10 cellular contexts compared by ENCODE assay signal in the genomic region with DNA sequence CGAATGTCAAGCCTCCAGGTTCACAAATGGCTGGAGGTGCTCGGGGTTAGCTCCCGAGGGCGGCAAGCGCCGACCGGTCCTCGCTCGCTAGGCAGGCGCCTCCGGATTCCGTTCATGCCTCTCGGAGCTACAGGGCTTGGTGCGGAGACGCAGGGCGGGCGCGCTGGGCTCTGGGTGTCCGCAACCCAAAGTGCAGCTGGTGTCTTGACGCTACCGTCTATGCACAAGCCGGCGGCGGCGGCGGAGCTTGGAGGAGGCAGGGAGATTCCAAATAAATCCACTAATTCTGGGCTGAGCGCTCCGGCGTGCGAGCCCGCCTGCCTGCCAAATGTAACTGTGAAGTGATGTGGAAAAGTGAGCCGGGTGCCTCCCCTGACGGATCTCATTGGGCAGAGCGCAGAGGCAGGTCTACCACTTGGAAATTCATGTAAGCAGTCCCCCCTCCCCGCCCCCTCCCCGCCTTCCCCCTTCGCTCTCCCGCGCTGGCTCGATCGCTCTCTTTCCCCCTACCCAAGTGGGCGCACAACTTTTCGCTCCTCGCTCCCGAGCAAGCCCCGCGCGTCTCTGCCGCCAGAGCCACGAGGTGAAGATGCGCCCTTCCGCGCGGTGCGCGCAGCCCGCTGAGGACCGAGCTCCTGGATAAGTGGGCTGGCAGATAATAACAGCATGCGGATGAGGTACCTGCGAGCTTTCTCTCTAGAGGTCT. TPM values are rescaled to one million over a fixed set of nuclear protein-coding genes. Genes with fewer than 3 reads are reported as not detected.
DNase-seq lines count a peak whose midpoint lies in the region; ATAC-seq, FAIRE-seq and TF ChIP-seq lines count a peak whose summit lies in the region.
"Had no signal": no experiment of that assay in that cellular context is flagged by ENCODE, and none has a peak within 500 bp of the region (broad histone marks: within the 10 kb centered on the region; RNA-seq: fewer than 3 reads in every experiment).

A gene with protein sequence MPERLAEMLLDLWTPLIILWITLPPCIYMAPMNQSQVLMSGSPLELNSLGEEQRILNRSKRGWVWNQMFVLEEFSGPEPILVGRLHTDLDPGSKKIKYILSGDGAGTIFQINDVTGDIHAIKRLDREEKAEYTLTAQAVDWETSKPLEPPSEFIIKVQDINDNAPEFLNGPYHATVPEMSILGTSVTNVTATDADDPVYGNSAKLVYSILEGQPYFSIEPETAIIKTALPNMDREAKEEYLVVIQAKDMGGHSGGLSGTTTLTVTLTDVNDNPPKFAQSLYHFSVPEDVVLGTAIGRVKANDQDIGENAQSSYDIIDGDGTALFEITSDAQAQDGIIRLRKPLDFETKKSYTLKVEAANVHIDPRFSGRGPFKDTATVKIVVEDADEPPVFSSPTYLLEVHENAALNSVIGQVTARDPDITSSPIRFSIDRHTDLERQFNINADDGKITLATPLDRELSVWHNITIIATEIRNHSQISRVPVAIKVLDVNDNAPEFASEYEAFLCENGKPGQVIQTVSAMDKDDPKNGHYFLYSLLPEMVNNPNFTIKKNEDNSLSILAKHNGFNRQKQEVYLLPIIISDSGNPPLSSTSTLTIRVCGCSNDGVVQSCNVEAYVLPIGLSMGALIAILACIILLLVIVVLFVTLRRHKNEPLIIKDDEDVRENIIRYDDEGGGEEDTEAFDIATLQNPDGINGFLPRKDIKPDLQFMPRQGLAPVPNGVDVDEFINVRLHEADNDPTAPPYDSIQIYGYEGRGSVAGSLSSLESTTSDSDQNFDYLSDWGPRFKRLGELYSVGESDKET (minus strand): TSS at position 338 of the 706 bp plus-strand sequence. CDS start 15,035 bp downstream, outside the sequence.

- no peaks in the 10 kb centered on the region for H3K9me3 Mint-ChIP-seq in type B pancreatic cell
- H3K9me3 Mint-ChIP-seq in activated T-helper 1 cell treated with anti-CD3 and anti-CD28 coated beads, Interleukin-12 subunit alpha, Interleukin-12 subunit beta, Interleukin-2, Interleukin-4 antibody, amounts not matched to agents 30 ng/mL and 10 ng/mL and 1 ng/mL, durations not matched to agents 14 hours and 24 hours and 36 hours = peaks cover 2% of the 10 kb centered on the region

- peaks cover 87% of the 10 kb centered on the region for H3K27me3 Mint-ChIP-seq in type B pancreatic cell
- peaks cover 6% of the 10 kb centered on the region for H3K27me3 Mint-ChIP-seq in activated T-helper 1 cell treated with anti-CD3 and anti-CD28 coated beads, Interleukin-12 subunit alpha, Interleukin-12 subunit beta, Interleukin-2, Interleukin-4 antibody, amounts not matched to agents 30 ng/mL and 10 ng/mL and 1 ng/mL, durations not matched to agents 14 hours and 24 hours and 36 hours (ENCODE audit: insufficient read depth)

- peak within 1 kb of the TSS; percentile 53 for H3K4me3 ChIP-seq in mesodermal cell (ENCODE audit: extremely low read depth, insufficient read depth, low read length, poor library complexity, severe bottlenecking)

- H3K36me3 ChIP-seq in mesodermal cell (ENCODE audit: control insufficient read depth, insufficient read depth, low read length) = no peaks in the 10 kb centered on the region

- no peak for ATAC-seq in HG03135 (IDR thresholded peaks at IDR 0.05; ENCODE audit: unreplicated experiment)

- DNase-seq in SHP77 (lab: John Stamatoyannopoulos, UW) (peak; percentile 29 to 31), SHP77 treated with DMSO at 0.1 percent for 48 hours (lab: John Stamatoyannopoulos, UW) (no peak), type B pancreatic cell (ENCODE audit: extremely low spot score, unreplicated experiment) (peak; percentile 71), RCC 7860 (ENCODE audit: low spot score) (no peak)
- no peak for DNase-seq in activated T-helper 1 cell treated with anti-CD3 and anti-CD28 coated beads, Interleukin-12 subunit alpha, Interleukin-12 subunit beta, Interleukin-2, Interleukin-4 antibody, amounts not matched to agents 30 ng/mL and 10 ng/mL and 1 ng/mL, durations not matched to agents 14 hours and 24 hours and 36 hours (ENCODE audit: low spot score)

- no peak for FAIRE-seq in RCC 7860 (lab: Jason Lieb, UNC)

- H3K27ac ChIP-seq in cingulate gyrus (ENCODE audit: low read depth, low read length) (peak within 1 kb of the TSS; percentile 84), mesodermal cell (ENCODE audit: low read depth, low read length, severe bottlenecking) (no peak within 1 kb of the TSS)

- no peak for TF ChIP-seq CTCF in type B pancreatic cell (conservative IDR thresholded peaks at IDR 0.05)

- no peak within 1 kb of the TSS for H3K27ac Mint-ChIP-seq in type B pancreatic cell
- no peak within 1 kb of the TSS for H3K27ac Mint-ChIP-seq in activated T-helper 1 cell treated with anti-CD3 and anti-CD28 coated beads, Interleukin-12 subunit alpha, Interleukin-12 subunit beta, Interleukin-2, Interleukin-4 antibody, amounts not matched to agents 30 ng/mL and 10 ng/mL and 1 ng/mL, durations not matched to agents 14 hours and 24 hours and 36 hours
- H3K27ac Mint-ChIP-seq: activated naive CD4-positive, alpha-beta T cell treated with anti-CD3 and anti-CD28 coated beads, Interleukin-2, amount 50 U/mL, for 24 hours had no signal

- H3K4me3 Mint-ChIP-seq in type B pancreatic cell = peak within 1 kb of the TSS; percentile 91
- no peak within 1 kb of the TSS for H3K4me3 Mint-ChIP-seq in activated T-helper 1 cell treated with anti-CD3 and anti-CD28 coated beads, Interleukin-12 subunit alpha, Interleukin-12 subunit beta, Interleukin-2, Interleukin-4 antibody, amounts not matched to agents 30 ng/mL and 10 ng/mL and 1 ng/mL, durations not matched to agents 14 hours and 24 hours and 36 hours
- H3K4me3 Mint-ChIP-seq: activated naive CD4-positive, alpha-beta T cell treated with anti-CD3 and anti-CD28 coated beads, Interleukin-2, amount 50 U/mL, for 24 hours had no signal

- intact Hi-C loops in activated T-helper 1 cell treated with anti-CD3 and anti-CD28 coated beads, Interleukin-12 subunit alpha, Interleukin-12 subunit beta, Interleukin-2, Interleukin-4 antibody, amounts not matched to agents 30 ng/mL and 10 ng/mL and 1 ng/mL, durations not matched to agents 14 hours and 24 hours and 36 hours (cut with micrococcal nuclease) = no loop called here

- peaks cover 19% of the 10 kb centered on the region for H3K4me1 ChIP-seq in mesodermal cell (ENCODE audit: control insufficient read depth, insufficient read depth, low read length, poor library complexity, severe bottlenecking)

- peaks cover 21% of the 10 kb centered on the region for H3K4me1 Mint-ChIP-seq in type B pancreatic cell (ENCODE audit: unreplicated experiment)
- H3K4me1 Mint-ChIP-seq in activated T-helper 1 cell treated with anti-CD3 and anti-CD28 coated beads, Interleukin-12 subunit alpha, Interleukin-12 subunit beta, Interleukin-2, Interleukin-4 antibody, amounts not matched to agents 30 ng/mL and 10 ng/mL and 1 ng/mL, durations not matched to agents 14 hours and 24 hours and 36 hours (ENCODE audit: low read depth) = no peaks in the 10 kb centered on the region
- H3K4me1 Mint-ChIP-seq: activated naive CD4-positive, alpha-beta T cell treated with anti-CD3 and anti-CD28 coated beads, Interleukin-2, amount 50 U/mL, for 24 hours had no signal

- H3K9me3 ChIP-seq in mesodermal cell (ENCODE audit: control insufficient read depth, low read length) = no peaks in the 10 kb centered on the region

- no peaks in the 10 kb centered on the region for H3K36me3 Mint-ChIP-seq in type B pancreatic cell
- no peaks in the 10 kb centered on the region for H3K36me3 Mint-ChIP-seq in activated T-helper 1 cell treated with anti-CD3 and anti-CD28 coated beads, Interleukin-12 subunit alpha, Interleukin-12 subunit beta, Interleukin-2, Interleukin-4 antibody, amounts not matched to agents 30 ng/mL and 10 ng/mL and 1 ng/mL, durations not matched to agents 14 hours and 24 hours and 36 hours (ENCODE audit: low read depth)

- WGBS in mesodermal cell (ENCODE audit: insufficient coverage in 2 of 2), 2 experiments = 0 to 1% methylated on average over 31 to 52 of the region's 60 CpGs

RNA-seq across cellular contexts. Expression of the gene that starts here (rescaled TPM):
- 7.9 TPM for polyA plus RNA-seq in mesodermal cell (2013, experiment 1 of 2)
- polyA plus RNA-seq in mesodermal cell (2013, experiment 2 of 2) = 6.8 TPM
- 8.0 and 8.2 TPM in 2 replicates for total RNA-seq in type B pancreatic cell (ENCODE audit: low replicate concordance)
- not detected in 2 replicates for total RNA-seq in activated T-helper 1 cell treated with anti-CD3 and anti-CD28 coated beads, Interleukin-12 subunit alpha, Interleukin-12 subunit beta, Interleukin-2, Interleukin-4 antibody, amounts not matched to agents 30 ng/mL and 10 ng/mL and 1 ng/mL, durations not matched to agents 14 hours and 24 hours and 36 hours
- polyA plus RNA-seq: AG04450 had no signal

Comparison
In these comparisons a context has a peak if more than half of its experiments do, and no peak if none do; other contexts are left out.
1. DNase-seq: peak in SHP77 (2 of 2) and type B pancreatic cell (single experiment); none in SHP77 treated with DMSO at 0.1 percent for 48 hours (single experiment), RCC 7860 (single experiment) and activated T-helper 1 cell treated with anti-CD3 and anti-CD28 coated beads, Interleukin-12 subunit alpha, Interleukin-12 subunit beta, Interleukin-2, Interleukin-4 antibody, amounts not matched to agents 30 ng/mL and 10 ng/mL and 1 ng/mL, durations not matched to agents 14 hours and 24 hours and 36 hours (single experiment).